ENCODE assay signal across 16 cellular contexts in the genomic region with DNA sequence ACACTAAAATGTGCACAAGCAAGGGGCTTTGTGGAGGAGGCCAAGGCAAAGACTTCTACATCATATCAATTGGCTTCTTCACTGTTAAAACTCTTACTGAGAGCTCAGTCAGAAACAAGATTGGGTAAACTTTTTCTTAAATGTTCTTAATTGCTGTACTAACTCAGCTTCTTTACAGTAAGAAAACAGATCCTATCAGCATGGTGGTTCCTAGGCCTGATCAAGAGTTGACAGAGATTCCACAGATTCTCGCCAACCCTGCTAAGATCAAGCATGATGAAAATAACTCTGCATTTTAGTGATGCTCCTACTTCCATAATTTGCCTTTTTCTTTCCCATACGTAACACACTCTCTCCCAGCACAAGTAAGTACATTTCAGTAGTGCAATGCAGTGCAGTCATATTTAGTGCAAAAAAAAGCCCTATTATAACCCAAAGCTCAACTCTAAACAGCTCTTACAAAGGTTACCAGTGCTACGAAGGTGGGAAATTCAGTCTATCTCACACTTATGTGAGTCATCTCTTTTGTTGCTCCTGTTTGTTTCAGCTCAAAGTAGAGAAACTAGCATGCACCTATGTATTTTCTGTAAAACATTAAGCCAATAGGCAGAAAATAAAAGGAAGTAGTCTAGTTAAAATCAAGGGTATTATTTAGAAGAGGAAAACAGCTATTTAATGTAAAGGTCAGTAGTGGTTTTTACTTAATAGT. TPM values are rescaled to one million over a fixed set of nuclear protein-coding genes. Genes with fewer than 3 reads are reported as not detected.
A peak's percentile ranks its signal among the peaks of the same experiment; 100 is the strongest.
DNase-seq lines count a peak whose midpoint lies in the region; ATAC-seq and TF ChIP-seq lines count a peak whose summit lies in the region.
"Had no signal": no experiment of that assay in that cellular context is flagged by ENCODE, and none has a peak within 500 bp of the region (broad histone marks: within the 10 kb centered on the region; RNA-seq: fewer than 3 reads in every experiment).

No MANE protein-coding gene starts in this region.

- intact Hi-C loops in CD8-positive, alpha-beta T cell (cut with DNase I, micrococcal nuclease): loop anchor here in 1 of 2 experiments (2.0 kb wide), 1 partner anchor 13 kb away; no protein-coding TSS in a partner anchor

- peak; percentile 74 for ATAC-seq in CD8-positive, alpha-beta T cell
- peak; percentile 73 for ATAC-seq in GM19025 (IDR thresholded peaks at IDR 0.05; ENCODE audit: low read depth, unreplicated experiment)
- ATAC-seq in HG03378 (IDR thresholded peaks at IDR 0.05; ENCODE audit: unreplicated experiment): peak; percentile 72
- peak; percentile 83 for ATAC-seq in central memory CD8-positive, alpha-beta T cell (replicated peaks; ENCODE audit: extremely low read depth, poor library complexity, severe bottlenecking)
- ATAC-seq in HG02840 (IDR thresholded peaks at IDR 0.05; ENCODE audit: low FRiP score, unreplicated experiment): no peak

- peak overlapping the region; percentile 46 for H3K27ac Mint-ChIP-seq in CD8-positive, alpha-beta T cell
- H3K27ac Mint-ChIP-seq in central memory CD8-positive, alpha-beta T cell (ENCODE audit: low read depth): peak overlapping the region; percentile 87

- POLR2A ChIA-PET in CD8-positive, alpha-beta T cell (lab: Charles Lee): interaction anchor here (0.5 to 2.9 kb wide), 6 partner anchors 13 to 109 kb away, joined by 3 to 12 read pairs (median 4); no protein-coding TSS in a partner anchor

- H3K4me1 Mint-ChIP-seq in CD8-positive, alpha-beta T cell (ENCODE audit: low read depth): peaks cover 64% of the 10 kb centered on the region
- H3K4me1 Mint-ChIP-seq in central memory CD8-positive, alpha-beta T cell: peaks cover 89% of the 10 kb centered on the region

- H3K36me3 Mint-ChIP-seq in CD8-positive, alpha-beta T cell: peaks cover 20% of the 10 kb centered on the region
- H3K36me3 Mint-ChIP-seq in central memory CD8-positive, alpha-beta T cell (ENCODE audit: insufficient read depth): peaks cover 11% of the 10 kb centered on the region

- no peaks in the 10 kb centered on the region for H3K9me3 ChIP-seq in CD8-positive, alpha-beta T cell (ENCODE audit: low read length)
- H3K9me3 ChIP-seq: BLaER1 had no signal

- no peak overlapping the region for H3K4me3 ChIP-seq in CD8-positive, alpha-beta T cell (ENCODE audit: low read depth, low read length)
- H3K4me3 ChIP-seq: BLaER1, GM23248 had no signal

- no peak for DNase-seq in CD8-positive, alpha-beta T cell
- DNase-seq in central memory CD8-positive, alpha-beta T cell (ENCODE audit: low spot score in 2 of 2): no peak
- DNase-seq in GM19240 (ENCODE audit: insufficient read length, low spot score) (no peak), DMS 273 treated with DMSO at 0.1 percent for 48 hours (lab: John Stamatoyannopoulos, UW) (no peak)
- DNase-seq in activated effector memory CD4-positive, alpha-beta T cell treated with anti-CD3 and anti-CD28 coated beads, Interleukin-2, amount 50 U/mL, for 16 hours: no peak
- DNase-seq: effector memory CD4-positive, alpha-beta T cell; GF-D8; GM23248; NCI-H1092 treated with DMSO at 0.1 percent for 48 hours; NCI-H2227 treated with DMSO at 0.1 percent for 48 hours; stimulated activated CD4-positive, alpha-beta T cell treated with anti-CD3 and anti-CD28 coated beads, Interleukin-4, amount 100 ng/mL, for 24 hours had no signal

- no peaks in the 10 kb centered on the region for H3K27me3 Mint-ChIP-seq in CD8-positive, alpha-beta T cell (ENCODE audit: low read depth)
- H3K27me3 Mint-ChIP-seq in central memory CD8-positive, alpha-beta T cell: no peaks in the 10 kb centered on the region

- CTCF ChIA-PET in CD8-positive, alpha-beta T cell (lab: Charles Lee): interaction anchor here (0.6 to 3.3 kb wide), 7 partner anchors 12 to 110 kb away, joined by 3 to 10 read pairs (median 3); a partner anchor contains a TSS

- H3K9me3 Mint-ChIP-seq in CD8-positive, alpha-beta T cell: no peaks in the 10 kb centered on the region
- H3K9me3 Mint-ChIP-seq in central memory CD8-positive, alpha-beta T cell: no peaks in the 10 kb centered on the region

- peak overlapping the region; percentile 3 for H3K4me3 Mint-ChIP-seq in CD8-positive, alpha-beta T cell
- peak overlapping the region; percentile 51 for H3K4me3 Mint-ChIP-seq in central memory CD8-positive, alpha-beta T cell

- peaks cover 11% of the 10 kb centered on the region for H3K4me1 ChIP-seq in CD8-positive, alpha-beta T cell (ENCODE audit: insufficient read depth, low read length)

- H3K36me3 ChIP-seq in CD8-positive, alpha-beta T cell (ENCODE audit: insufficient read depth, low read length): no peaks in the 10 kb centered on the region
- H3K36me3 ChIP-seq: BLaER1 had no signal

- no peak overlapping the region for H3K27ac ChIP-seq in CD8-positive, alpha-beta T cell (ENCODE audit: low read depth, low read length)
- H3K27ac ChIP-seq: BLaER1, GM23248 had no signal

- no peak for TF ChIP-seq CTCF in CD8-positive, alpha-beta T cell (IDR thresholded peaks at IDR 0.05)

- H3K27me3 ChIP-seq in CD8-positive, alpha-beta T cell (ENCODE audit: insufficient read depth, low read length): no peaks in the 10 kb centered on the region
- H3K27me3 ChIP-seq: BLaER1 had no signal

RNA-seq across cellular contexts. Expression of a gene that starts 29.9 kb away (rescaled TPM):
- 1 to 10 TPM; 8.7 to 9.8 TPM for total RNA-seq in CD8-positive, alpha-beta T cell
- total RNA-seq: frontal cortex, GM23248 had no signal
